Comparison of ENCODE assay signal across 8 cellular contexts in the genomic region with DNA sequence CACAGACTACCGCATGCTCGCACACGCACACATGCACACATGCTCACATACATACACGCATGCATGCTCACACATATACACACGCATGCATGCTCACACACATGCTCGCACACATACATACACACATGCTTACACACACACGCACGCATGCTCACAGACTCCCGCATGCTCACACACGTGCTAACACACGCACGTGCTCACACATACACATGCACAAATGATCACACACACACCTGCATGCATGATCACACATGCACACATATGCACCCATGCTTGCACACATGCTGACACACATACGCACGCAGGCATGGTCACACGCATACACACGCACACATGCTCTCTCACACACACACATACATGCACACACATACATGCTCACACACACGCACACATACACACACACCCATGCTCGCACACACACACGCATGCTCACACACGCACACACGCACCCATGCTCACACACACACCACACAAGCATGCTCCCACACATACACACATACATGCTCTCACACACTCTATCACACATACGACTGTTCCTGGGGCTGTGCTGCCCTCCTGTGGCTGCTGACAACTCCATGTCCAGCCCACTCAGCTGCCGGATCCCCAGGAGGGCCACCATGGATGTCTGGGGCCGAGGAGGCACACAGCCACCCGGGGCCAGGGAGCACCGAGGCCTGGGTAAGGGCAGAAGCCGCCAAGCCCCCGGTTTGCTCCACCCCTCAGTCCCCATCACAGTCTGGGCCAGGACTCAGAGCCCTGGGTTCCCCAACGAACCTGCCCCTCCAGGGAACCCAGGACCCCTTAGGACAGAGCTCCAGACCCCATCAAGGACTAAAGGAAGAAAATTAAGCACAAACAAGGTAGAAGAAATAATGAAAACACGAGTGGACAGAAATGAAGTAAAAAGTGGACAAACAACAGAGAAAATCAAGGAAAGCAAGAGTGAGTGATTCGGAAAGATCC. TPM values are rescaled to one million over a fixed set of nuclear protein-coding genes. Genes with fewer than 3 reads are reported as not detected.
DNase-seq lines count a peak whose midpoint lies in the region; ATAC-seq and TF ChIP-seq lines count a peak whose summit lies in the region.

No MANE protein-coding gene starts in this region.

- H3K9me3 ChIP-seq in cardiac muscle cell (ENCODE audit: low read depth), result no peaks in the 10 kb centered on the region

- peak; percentile 73 for DNase-seq in EL
- DNase-seq in NAMALWA (ENCODE audit: low spot score), result peak; percentile 86
- peak; percentile 33 to 55 for DNase-seq in SW 1271 (lab: John Stamatoyannopoulos, UW)
- peak in 1 of 2 donors; percentile 81 for DNase-seq in activated naive CD4-positive, alpha-beta T cell treated with anti-CD3 and anti-CD28 coated beads, Interleukin-2, amount 50 U/mL, for 72 hours (ENCODE audit: low spot score in 2 of 2)
- DNase-seq in cardiac muscle cell (ENCODE audit: low read depth in 1 of 2, low spot score in 1 of 2), result peak; percentile 84 to 88
- DNase-seq in retina, result peak; percentile 88

- H3K27me3 ChIP-seq in cardiac muscle cell, result no peaks in the 10 kb centered on the region

- H3K4me3 ChIP-seq in cardiac muscle cell, result no peak overlapping the region

- no peak overlapping the region for H3K27ac ChIP-seq in cardiac muscle cell

- H3K36me3 ChIP-seq in cardiac muscle cell, result no peaks in the 10 kb centered on the region

- TF ChIP-seq CTCF in cardiac muscle cell (IDR thresholded peaks at IDR 0.05; ENCODE audit: low read depth, low read length), result peak; percentile 91

- H3K27ac Mint-ChIP-seq in activated naive CD4-positive, alpha-beta T cell treated with anti-CD3 and anti-CD28 coated beads, Interleukin-2, amount 50 U/mL, for 72 hours, result no peak overlapping the region

- peak; percentile 82 to 94 for ATAC-seq in activated naive CD4-positive, alpha-beta T cell treated with anti-CD3 and anti-CD28 coated beads, Interleukin-2, amount 50 U/mL, for 72 hours
- no peak for ATAC-seq in HG03460 (IDR thresholded peaks at IDR 0.05; ENCODE audit: unreplicated experiment)
- ATAC-seq in GM21825 (IDR thresholded peaks at IDR 0.05; ENCODE audit: unreplicated experiment), result no peak

- H3K4me1 ChIP-seq in cardiac muscle cell (ENCODE audit: low read depth), result peaks cover 13% of the 10 kb centered on the region

- no peaks in the 10 kb centered on the region for H3K36me3 Mint-ChIP-seq in activated naive CD4-positive, alpha-beta T cell treated with anti-CD3 and anti-CD28 coated beads, Interleukin-2, amount 50 U/mL, for 72 hours

- H3K9me3 Mint-ChIP-seq in activated naive CD4-positive, alpha-beta T cell treated with anti-CD3 and anti-CD28 coated beads, Interleukin-2, amount 50 U/mL, for 72 hours, result no peaks in the 10 kb centered on the region

RNA-seq across cellular contexts. Expression of a gene that starts 31.4 kb away (rescaled TPM):
- 1 to 10 TPM in 1 of 2 donors, under 1 TPM in 1; 0.61 to 1.6 TPM for total RNA-seq in activated naive CD4-positive, alpha-beta T cell treated with anti-CD3 and anti-CD28 coated beads, Interleukin-2, amount 50 U/mL, for 72 hours
- total RNA-seq in cardiac muscle cell, result 64.1 and 82.9 TPM in 2 replicates
- 50.9 and 90.0 TPM in 2 replicates for polyA plus RNA-seq in cardiac muscle cell

RNA-seq across cellular contexts. Expression of a gene that starts 55.9 kb away (rescaled TPM):
- total RNA-seq in activated naive CD4-positive, alpha-beta T cell treated with anti-CD3 and anti-CD28 coated beads, Interleukin-2, amount 50 U/mL, for 72 hours, result 10 to 100 TPM in 1 of 2 donors, 1 to 10 TPM in 1; 7.4 to 18.9 TPM
- total RNA-seq in cardiac muscle cell, result 59.0 and 72.5 TPM in 2 replicates
- polyA plus RNA-seq in cardiac muscle cell, result 103 and 104 TPM in 2 replicates

Comparison
In these comparisons a context has a peak if more than half of its experiments do, and no peak if none do; other contexts are left out.
1. ATAC-seq: peak in activated naive CD4-positive, alpha-beta T cell treated with anti-CD3 and anti-CD28 coated beads, Interleukin-2, amount 50 U/mL, for 72 hours (2 of 2); none in HG03460 (single experiment) and GM21825 (single experiment).
2. RNA of a gene that starts 31.4 kb away (total RNA-seq): 64.1 to 82.9 TPM in cardiac muscle cell; 0.61 to 1.6 TPM in activated naive CD4-positive, alpha-beta T cell treated with anti-CD3 and anti-CD28 coated beads, Interleukin-2, amount 50 U/mL, for 72 hours; every median in the first group is over 10 times any median in the second.